Comparison of ENCODE assay signal across 9 cellular contexts in the genomic region with DNA sequence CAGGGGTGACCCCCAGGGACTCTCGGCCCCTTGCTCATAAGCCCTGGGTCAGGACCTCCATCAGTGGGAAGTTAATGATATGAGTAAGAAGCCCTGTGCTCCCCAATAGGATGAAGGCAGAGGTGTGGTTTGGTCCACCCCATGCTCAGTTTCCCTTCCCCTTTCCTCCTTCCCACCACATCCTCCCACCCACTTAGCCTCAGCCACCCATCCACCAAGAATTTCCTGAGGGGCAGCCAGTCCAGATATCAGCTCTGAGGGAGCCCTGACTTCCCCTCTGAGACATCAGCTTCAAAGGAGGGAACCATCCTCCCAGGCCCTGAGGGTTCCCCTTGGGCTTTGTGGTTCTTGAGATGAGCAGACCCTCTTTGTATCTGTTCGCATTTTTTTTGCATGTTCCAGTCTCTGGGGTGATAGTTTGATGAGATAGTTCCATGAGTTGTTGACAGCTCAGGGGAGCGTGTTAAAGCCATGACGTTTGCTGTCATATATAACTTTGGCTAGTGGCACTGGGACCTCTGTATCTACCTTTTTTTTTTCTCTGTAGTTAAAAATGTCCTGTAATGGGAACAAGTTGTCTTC.
DNase-seq lines count a peak whose midpoint lies in the region; ATAC-seq lines count a peak whose summit lies in the region.
"Had no signal": no experiment of that assay in that cellular context is flagged by ENCODE, and none has a peak within 500 bp of the region (broad histone marks: within the 10 kb centered on the region; RNA-seq: fewer than 3 reads in every experiment).

No MANE protein-coding gene starts in this region.

- DNase-seq in CD4-positive, alpha-beta memory T cell: no peak
- peak; percentile 82 for DNase-seq in GM19240 (ENCODE audit: insufficient read length, low spot score)
- peak; percentile 82 for DNase-seq in activated CD8-positive, alpha-beta memory T cell treated with anti-CD3 and anti-CD28 coated beads, Interleukin-2, amount 10 ng/mL, durations not matched to agents 7 days and 5 days
- peak in 2 of 3 experiments; percentile 36 to 75 for DNase-seq in stimulated activated CD4-positive, alpha-beta T cell treated with anti-CD3 and anti-CD28 coated beads, TNF-alpha, amount 100 ng/mL, for 24 hours (ENCODE audit: low read depth in 3 of 3)
- DNase-seq in DMS153 treated with DMSO at 0.1 percent for 48 hours (lab: John Stamatoyannopoulos, UW; ENCODE audit: unreplicated experiment): no peak
- DNase-seq in SHP77 treated with DMSO at 0.1 percent for 48 hours (lab: John Stamatoyannopoulos, UW): no peak
- DNase-seq in cortex of kidney (lab: John Stamatoyannopoulos, UW): no peak

- POLR2A ChIA-PET in CD4-positive, alpha-beta memory T cell (lab: Charles Lee; ENCODE audit: partially characterized antibody): interaction anchor here (0.6 to 0.7 kb wide), 2 partner anchors 27 to 62 kb away, joined by 3 read pairs; no protein-coding TSS in a partner anchor

- CTCF ChIA-PET in CD4-positive, alpha-beta memory T cell (lab: Charles Lee; ENCODE audit: partially characterized antibody): interaction anchor here (0.7 to 1.5 kb wide), 6 partner anchors 9 to 571 kb away, joined by 3 to 5 read pairs (median 3); a partner anchor contains a TSS
- CTCF ChIA-PET in activated CD8-positive, alpha-beta memory T cell treated with anti-CD3 and anti-CD28 coated beads, Interleukin-2, amount 10 ng/mL, durations not matched to agents 7 days and 5 days (lab: Charles Lee): interaction anchor here (1.2 to 1.6 kb wide), 4 partner anchors 9 to 88 kb away, joined by 3 to 5 read pairs (median 4); no protein-coding TSS in a partner anchor

- H3K27me3 Mint-ChIP-seq in CD4-positive, alpha-beta memory T cell: no peaks in the 10 kb centered on the region
- H3K27me3 Mint-ChIP-seq in activated CD8-positive, alpha-beta memory T cell treated with anti-CD3 and anti-CD28 coated beads, Interleukin-2, amount 10 ng/mL, durations not matched to agents 7 days and 5 days: no peaks in the 10 kb centered on the region

- ATAC-seq in HG03159 (IDR thresholded peaks at IDR 0.05; ENCODE audit: unreplicated experiment): peak; percentile 74
- peak; percentile 73 for ATAC-seq in activated CD8-positive, alpha-beta memory T cell treated with anti-CD3 and anti-CD28 coated beads, Interleukin-2, amount 10 ng/mL, durations not matched to agents 7 days and 5 days

- no peak overlapping the region for H3K4me3 ChIP-seq in CD4-positive, alpha-beta memory T cell (ENCODE audit: low read length in 2 of 2)
- H3K4me3 ChIP-seq: lung had no signal

- no peaks in the 10 kb centered on the region for H3K27me3 ChIP-seq in CD4-positive, alpha-beta memory T cell (ENCODE audit: insufficient read depth, low read length)

- H3K27ac Mint-ChIP-seq in CD4-positive, alpha-beta memory T cell: peak overlapping the region; percentile 23 to 84 (median 60)
- peak overlapping the region; percentile 12 for H3K27ac Mint-ChIP-seq in activated CD8-positive, alpha-beta memory T cell treated with anti-CD3 and anti-CD28 coated beads, Interleukin-2, amount 10 ng/mL, durations not matched to agents 7 days and 5 days

- peaks cover 57% of the 10 kb centered on the region for H3K36me3 ChIP-seq in CD4-positive, alpha-beta memory T cell (ENCODE audit: insufficient read depth, low read length)

- peaks cover 57 to 80% of the 10 kb centered on the region in 2 donors for H3K36me3 Mint-ChIP-seq in CD4-positive, alpha-beta memory T cell
- H3K36me3 Mint-ChIP-seq in activated CD8-positive, alpha-beta memory T cell treated with anti-CD3 and anti-CD28 coated beads, Interleukin-2, amount 10 ng/mL, durations not matched to agents 7 days and 5 days: peaks cover 65% of the 10 kb centered on the region

- intact Hi-C loops in CD4-positive, alpha-beta memory T cell (cut with micrococcal nuclease): no loop called here

- no peaks in the 10 kb centered on the region for H3K9me3 Mint-ChIP-seq in CD4-positive, alpha-beta memory T cell
- H3K9me3 Mint-ChIP-seq in activated CD8-positive, alpha-beta memory T cell treated with anti-CD3 and anti-CD28 coated beads, Interleukin-2, amount 10 ng/mL, durations not matched to agents 7 days and 5 days (ENCODE audit: low read depth): no peaks in the 10 kb centered on the region

- H3K4me1 Mint-ChIP-seq in CD4-positive, alpha-beta memory T cell: peaks cover 24 to 62% (median 40%) of the 10 kb centered on the region in 4 donors
- peaks cover 52% of the 10 kb centered on the region for H3K4me1 Mint-ChIP-seq in activated CD8-positive, alpha-beta memory T cell treated with anti-CD3 and anti-CD28 coated beads, Interleukin-2, amount 10 ng/mL, durations not matched to agents 7 days and 5 days

- H3K9me3 ChIP-seq in CD4-positive, alpha-beta memory T cell (ENCODE audit: control insufficient read depth in 1 of 2, low read length in 2 of 2): no peaks in the 10 kb centered on the region

- H3K27ac ChIP-seq in CD4-positive, alpha-beta memory T cell (ENCODE audit: low read depth, low read length): no peak overlapping the region

- H3K4me3 Mint-ChIP-seq in CD4-positive, alpha-beta memory T cell: peak overlapping the region in 2 of 8 donors; percentile 33 to 54
- no peak overlapping the region for H3K4me3 Mint-ChIP-seq in activated CD8-positive, alpha-beta memory T cell treated with anti-CD3 and anti-CD28 coated beads, Interleukin-2, amount 10 ng/mL, durations not matched to agents 7 days and 5 days

- peaks cover 43% of the 10 kb centered on the region for H3K4me1 ChIP-seq in CD4-positive, alpha-beta memory T cell (ENCODE audit: insufficient read depth, low read length)

Comparison
In these comparisons a context has a peak if more than half of its experiments do, and no peak if none do; other contexts are left out.
1. DNase-seq: peak in GM19240 (single experiment), activated CD8-positive, alpha-beta memory T cell treated with anti-CD3 and anti-CD28 coated beads, Interleukin-2, amount 10 ng/mL, durations not matched to agents 7 days and 5 days (single experiment) and stimulated activated CD4-positive, alpha-beta T cell treated with anti-CD3 and anti-CD28 coated beads, TNF-alpha, amount 100 ng/mL, for 24 hours (2 of 3); none in CD4-positive, alpha-beta memory T cell (0 of 5), DMS153 treated with DMSO at 0.1 percent for 48 hours (single experiment), SHP77 treated with DMSO at 0.1 percent for 48 hours (single experiment) and cortex of kidney (single experiment).